ENCODE assay signal across 12 cellular contexts in the genomic region with DNA sequence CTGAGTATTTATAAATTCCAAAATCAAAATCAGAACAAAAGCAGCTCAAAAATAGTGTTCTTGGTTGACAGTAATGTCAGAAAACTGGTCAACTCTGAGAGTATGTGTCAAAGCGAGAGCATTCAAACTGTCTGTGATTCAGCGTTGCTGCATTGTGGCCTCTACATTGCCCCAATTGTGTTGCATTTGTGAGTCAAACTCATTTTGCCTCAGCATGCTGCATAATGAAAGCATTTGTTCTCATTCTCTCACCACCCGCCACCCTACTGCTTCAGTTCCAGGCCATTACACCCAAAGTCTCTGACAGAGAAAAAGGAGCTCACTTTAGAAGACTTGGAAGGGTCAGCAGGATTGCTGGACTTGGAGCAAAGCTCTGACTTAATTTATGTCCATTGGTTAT.
DNase-seq lines count a peak whose midpoint lies in the region; ATAC-seq and TF ChIP-seq lines count a peak whose summit lies in the region.
"Had no signal": no experiment of that assay in that cellular context is flagged by ENCODE, and none has a peak within 500 bp of the region (broad histone marks: within the 10 kb centered on the region; RNA-seq: fewer than 3 reads in every experiment).

No MANE protein-coding gene starts in this region.

- H3K79me2 ChIP-seq in GM23338 (replicated peaks; ENCODE audit: insufficient read depth) = no peaks in the 10 kb centered on the region; the same call in 1 of the 2 replicates

- peaks cover 45% of the 10 kb centered on the region for H3K4me1 ChIP-seq in GM23338 (ENCODE audit: insufficient read depth)

- H3K27me3 ChIP-seq in GM23338 (ENCODE audit: insufficient read depth) = no peaks in the 10 kb centered on the region
- H3K27me3 ChIP-seq in layer of hippocampus (ENCODE audit: control insufficient read depth, insufficient read depth, low read length) = no peaks in the 10 kb centered on the region
- H3K27me3 ChIP-seq: right lobe of liver had no signal

- DNase-seq in Caki2 (ENCODE audit: low read depth) (peak; percentile 14), GM23338 (ENCODE audit: low spot score) (peak; percentile 54), anterior cingulate cortex (lab: John Stamatoyannopoulos, UW) (peak in 44 of 58 donors; percentile 7 to 87 (median 52)), GM13977 (ENCODE audit: low spot score) (no peak), DMS53 (lab: John Stamatoyannopoulos, UW) (no peak)
- DNase-seq in activated naive CD8-positive, alpha-beta T cell treated with anti-CD3 and anti-CD28 coated beads, Interleukin-2, amount 50 U/mL, for 24 hours = no peak
- DNase-seq: CD8-positive, alpha-beta memory T cell; NCI-H510A treated with DMSO at 0.1 percent for 48 hours; right lobe of liver had no signal

- H4K20me1 ChIP-seq in GM23338 (replicated peaks; ENCODE audit: insufficient read depth) = no peaks in the 10 kb centered on the region

- no peaks in the 10 kb centered on the region; the same call in 2 of the 3 replicates for H3K9me3 Mint-ChIP-seq in GM23338
- no peaks in the 10 kb centered on the region for H3K9me3 Mint-ChIP-seq in activated naive CD8-positive, alpha-beta T cell treated with anti-CD3 and anti-CD28 coated beads, Interleukin-2, amount 50 U/mL, for 24 hours
- H3K9me3 Mint-ChIP-seq: CD8-positive, alpha-beta memory T cell had no signal

- H3K27ac Mint-ChIP-seq in GM23338 = peak overlapping the region; percentile 73; the same call in 1 of the 2 replicates
- no peak overlapping the region for H3K27ac Mint-ChIP-seq in activated naive CD8-positive, alpha-beta T cell treated with anti-CD3 and anti-CD28 coated beads, Interleukin-2, amount 50 U/mL, for 24 hours
- H3K27ac Mint-ChIP-seq: CD8-positive, alpha-beta memory T cell had no signal

- no peaks in the 10 kb centered on the region for H3K27me3 Mint-ChIP-seq in GM23338 (ENCODE audit: insufficient read depth, low read depth, poor library complexity)
- peaks cover 12% of the 10 kb centered on the region for H3K27me3 Mint-ChIP-seq in activated naive CD8-positive, alpha-beta T cell treated with anti-CD3 and anti-CD28 coated beads, Interleukin-2, amount 50 U/mL, for 24 hours

- H3F3A ChIP-seq in GM23338 (replicated peaks; ENCODE audit: low read depth) = no peaks in the 10 kb centered on the region

- peak; percentile 86 for ATAC-seq in GM23338
- no peak for ATAC-seq in GM19324 (IDR thresholded peaks at IDR 0.05; ENCODE audit: low FRiP score, unreplicated experiment)
- no peak for ATAC-seq in activated naive CD8-positive, alpha-beta T cell treated with anti-CD3 and anti-CD28 coated beads, Interleukin-2, amount 50 U/mL, for 24 hours
- ATAC-seq: esophagus mucosa, right lobe of liver had no signal

- H3K36me3 Mint-ChIP-seq in GM23338 (ENCODE audit: low read depth) = no peaks in the 10 kb centered on the region
- no peaks in the 10 kb centered on the region for H3K36me3 Mint-ChIP-seq in activated naive CD8-positive, alpha-beta T cell treated with anti-CD3 and anti-CD28 coated beads, Interleukin-2, amount 50 U/mL, for 24 hours (ENCODE audit: low read depth)
- H3K36me3 Mint-ChIP-seq: CD8-positive, alpha-beta memory T cell had no signal

- TF ChIP-seq CTCF in GM23338 (conservative IDR thresholded peaks at IDR 0.05; ENCODE audit: low read depth in 2 of 2) (no peak), GM13977 (IDR thresholded peaks at IDR 0.05; ENCODE audit: extremely low read depth, insufficient read depth, missing control alignments) (no peak)

- no peaks in the 10 kb centered on the region for H3K36me3 ChIP-seq in GM23338 (ENCODE audit: insufficient read depth)
- H3K36me3 ChIP-seq: right lobe of liver had no signal

- no peaks in the 10 kb centered on the region for H3K9me2 ChIP-seq in GM23338 (ENCODE audit: insufficient read depth)

- in situ Hi-C loops in Caki2 (cut with HindIII; ENCODE audit: low pct_unique_long_range_greater_than_20kb, low sequenced_read_pairs) (no loop called here), GM13977 (cut with MboI; ENCODE audit: low pct_unique_long_range_greater_than_20kb, low sequenced_read_pairs, unreplicated experiment) (no loop called here)

- H3K4me3 ChIP-seq in GM23338 = 0 out of 2 replicates have a peak overlapping the region, but pooled peaks have one; percentile 1
- H3K4me3 ChIP-seq: right lobe of liver had no signal

- no peak overlapping the region for H3K4me3 Mint-ChIP-seq in GM23338
- no peak overlapping the region for H3K4me3 Mint-ChIP-seq in activated naive CD8-positive, alpha-beta T cell treated with anti-CD3 and anti-CD28 coated beads, Interleukin-2, amount 50 U/mL, for 24 hours
- H3K4me3 Mint-ChIP-seq: CD8-positive, alpha-beta memory T cell had no signal

- H2AFZ ChIP-seq in GM23338 = no peak overlapping the region

- H3K27ac ChIP-seq in GM23338 (ENCODE audit: low read depth) (peak overlapping the region; percentile 24), layer of hippocampus (ENCODE audit: low read depth, low read length) (peak overlapping the region; percentile 81)
- H3K27ac ChIP-seq: right lobe of liver had no signal

- H3K4me2 ChIP-seq in GM23338 = peak overlapping the region; percentile 39

- H3K4me1 Mint-ChIP-seq in GM23338 = peaks cover 55% of the 10 kb centered on the region
- H3K4me1 Mint-ChIP-seq in activated naive CD8-positive, alpha-beta T cell treated with anti-CD3 and anti-CD28 coated beads, Interleukin-2, amount 50 U/mL, for 24 hours = no peaks in the 10 kb centered on the region
- H3K4me1 Mint-ChIP-seq: CD8-positive, alpha-beta memory T cell had no signal

TF ChIP-seq in GM23338, 12 proteins besides CTCF, POLR2A, EP300 and RAD21 (continues in another document):
- TF ChIP-seq ZNF114 (CRISPR knock-in tag; IDR thresholded peaks at IDR 0.05) (no peak), POLR2AphosphoS5 (IDR thresholded peaks at IDR 0.05; ENCODE audit: low read depth) (no peak), STAT1 (IDR thresholded peaks at IDR 0.05; ENCODE audit: unreplicated experiment) (no peak), EZH2 (IDR thresholded peaks at IDR 0.05; ENCODE audit: low read depth, unreplicated experiment) (no peak)
- TF ChIP-seq, protein P1, sequence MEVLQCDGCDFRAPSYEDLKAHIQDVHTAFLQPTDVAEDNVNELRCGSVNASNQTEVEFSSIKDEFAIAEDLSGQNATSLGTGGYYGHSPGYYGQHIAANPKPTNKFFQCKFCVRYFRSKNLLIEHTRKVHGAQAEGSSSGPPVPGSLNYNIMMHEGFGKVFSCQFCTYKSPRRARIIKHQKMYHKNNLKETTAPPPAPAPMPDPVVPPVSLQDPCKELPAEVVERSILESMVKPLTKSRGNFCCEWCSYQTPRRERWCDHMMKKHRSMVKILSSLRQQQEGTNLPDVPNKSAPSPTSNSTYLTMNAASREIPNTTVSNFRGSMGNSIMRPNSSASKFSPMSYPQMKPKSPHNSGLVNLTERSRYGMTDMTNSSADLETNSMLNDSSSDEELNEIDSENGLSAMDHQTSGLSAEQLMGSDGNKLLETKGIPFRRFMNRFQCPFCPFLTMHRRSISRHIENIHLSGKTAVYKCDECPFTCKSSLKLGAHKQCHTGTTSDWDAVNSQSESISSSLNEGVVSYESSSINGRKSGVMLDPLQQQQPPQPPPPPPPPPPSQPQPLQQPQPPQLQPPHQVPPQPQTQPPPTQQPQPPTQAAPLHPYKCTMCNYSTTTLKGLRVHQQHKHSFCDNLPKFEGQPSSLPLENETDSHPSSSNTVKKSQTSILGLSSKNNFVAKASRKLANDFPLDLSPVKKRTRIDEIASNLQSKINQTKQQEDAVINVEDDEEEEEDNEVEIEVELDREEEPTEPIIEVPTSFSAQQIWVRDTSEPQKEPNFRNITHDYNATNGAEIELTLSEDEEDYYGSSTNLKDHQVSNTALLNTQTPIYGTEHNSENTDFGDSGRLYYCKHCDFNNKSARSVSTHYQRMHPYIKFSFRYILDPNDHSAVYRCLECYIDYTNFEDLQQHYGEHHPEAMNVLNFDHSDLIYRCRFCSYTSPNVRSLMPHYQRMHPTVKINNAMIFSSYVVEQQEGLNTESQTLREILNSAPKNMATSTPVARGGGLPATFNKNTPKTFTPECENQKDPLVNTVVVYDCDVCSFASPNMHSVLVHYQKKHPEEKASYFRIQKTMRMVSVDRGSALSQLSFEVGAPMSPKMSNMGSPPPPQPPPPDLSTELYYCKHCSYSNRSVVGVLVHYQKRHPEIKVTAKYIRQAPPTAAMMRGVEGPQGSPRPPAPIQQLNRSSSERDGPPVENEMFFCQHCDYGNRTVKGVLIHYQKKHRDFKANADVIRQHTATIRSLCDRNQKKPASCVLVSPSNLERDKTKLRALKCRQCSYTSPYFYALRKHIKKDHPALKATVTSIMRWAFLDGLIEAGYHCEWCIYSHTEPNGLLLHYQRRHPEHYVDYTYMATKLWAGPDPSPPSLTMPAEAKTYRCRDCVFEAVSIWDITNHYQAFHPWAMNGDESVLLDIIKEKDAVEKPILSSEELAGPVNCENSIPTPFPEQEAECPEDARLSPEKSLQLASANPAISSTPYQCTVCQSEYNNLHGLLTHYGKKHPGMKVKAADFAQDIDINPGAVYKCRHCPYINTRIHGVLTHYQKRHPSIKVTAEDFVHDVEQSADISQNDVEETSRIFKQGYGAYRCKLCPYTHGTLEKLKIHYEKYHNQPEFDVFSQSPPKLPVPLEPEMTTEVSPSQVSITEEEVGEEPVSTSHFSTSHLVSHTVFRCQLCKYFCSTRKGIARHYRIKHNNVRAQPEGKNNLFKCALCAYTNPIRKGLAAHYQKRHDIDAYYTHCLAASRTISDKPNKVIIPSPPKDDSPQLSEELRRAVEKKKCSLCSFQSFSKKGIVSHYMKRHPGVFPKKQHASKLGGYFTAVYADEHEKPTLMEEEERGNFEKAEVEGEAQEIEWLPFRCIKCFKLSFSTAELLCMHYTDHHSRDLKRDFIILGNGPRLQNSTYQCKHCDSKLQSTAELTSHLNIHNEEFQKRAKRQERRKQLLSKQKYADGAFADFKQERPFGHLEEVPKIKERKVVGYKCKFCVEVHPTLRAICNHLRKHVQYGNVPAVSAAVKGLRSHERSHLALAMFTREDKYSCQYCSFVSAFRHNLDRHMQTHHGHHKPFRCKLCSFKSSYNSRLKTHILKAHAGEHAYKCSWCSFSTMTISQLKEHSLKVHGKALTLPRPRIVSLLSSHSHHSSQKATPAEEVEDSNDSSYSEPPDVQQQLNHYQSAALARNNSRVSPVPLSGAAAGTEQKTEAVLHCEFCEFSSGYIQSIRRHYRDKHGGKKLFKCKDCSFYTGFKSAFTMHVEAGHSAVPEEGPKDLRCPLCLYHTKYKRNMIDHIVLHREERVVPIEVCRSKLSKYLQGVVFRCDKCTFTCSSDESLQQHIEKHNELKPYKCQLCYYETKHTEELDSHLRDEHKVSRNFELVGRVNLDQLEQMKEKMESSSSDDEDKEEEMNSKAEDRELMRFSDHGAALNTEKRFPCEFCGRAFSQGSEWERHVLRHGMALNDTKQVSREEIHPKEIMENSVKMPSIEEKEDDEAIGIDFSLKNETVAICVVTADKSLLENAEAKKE (CRISPR knock-in tag; IDR thresholded peaks at IDR 0.05) = no peak

Comparison
In these comparisons a context has a peak if more than half of its experiments do, and no peak if none do; other contexts are left out.
1. DNase-seq: peak in Caki2 (single experiment), GM23338 (single experiment) and anterior cingulate cortex (44 of 58); none in GM13977 (single experiment), activated naive CD8-positive, alpha-beta T cell treated with anti-CD3 and anti-CD28 coated beads, Interleukin-2, amount 50 U/mL, for 24 hours (single experiment) and DMS53 (single experiment).